2 cellular contexts compared by ENCODE assay signal in genomic region chr10:22335204-22335956, GRCh38.
A peak's percentile ranks its signal among the peaks of the same experiment; 100 is the strongest.
TF ChIP-seq lines count a peak whose summit lies in the region.

No MANE protein-coding gene starts in this region.

TF ChIP-seq in WTC11, 78 proteins besides CTCF, POLR2A, EP300 and RAD21:
- no peak for TF ChIP-seq SOX15 (CRISPR knock-in tag; IDR thresholded peaks at IDR 0.05)
- TF ChIP-seq NFE2L1 (CRISPR knock-in tag; IDR thresholded peaks at IDR 0.05): 0 out of 2 replicates have a peak, but pooled peaks have one; percentile 43
- TF ChIP-seq ZNF317 (CRISPR knock-in tag; IDR thresholded peaks at IDR 0.05; ENCODE audit: borderline replicate concordance, low read depth): no peak
- TF ChIP-seq, protein P1, sequence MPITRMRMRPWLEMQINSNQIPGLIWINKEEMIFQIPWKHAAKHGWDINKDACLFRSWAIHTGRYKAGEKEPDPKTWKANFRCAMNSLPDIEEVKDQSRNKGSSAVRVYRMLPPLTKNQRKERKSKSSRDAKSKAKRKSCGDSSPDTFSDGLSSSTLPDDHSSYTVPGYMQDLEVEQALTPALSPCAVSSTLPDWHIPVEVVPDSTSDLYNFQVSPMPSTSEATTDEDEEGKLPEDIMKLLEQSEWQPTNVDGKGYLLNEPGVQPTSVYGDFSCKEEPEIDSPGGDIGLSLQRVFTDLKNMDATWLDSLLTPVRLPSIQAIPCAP (CRISPR knock-in tag; IDR thresholded peaks at IDR 0.05): no peak; the same call in 1 of the 2 replicates
- 0 out of 2 replicates have a peak, but pooled peaks have one; percentile 48 for TF ChIP-seq FOXP1 (CRISPR knock-in tag; IDR thresholded peaks at IDR 0.05; ENCODE audit: borderline replicate concordance)
- no peak; the same call in 1 of the 2 replicates for TF ChIP-seq ELF4 (CRISPR knock-in tag; IDR thresholded peaks at IDR 0.05; ENCODE audit: low read depth)
- TF ChIP-seq HMGXB4 (CRISPR knock-in tag; IDR thresholded peaks at IDR 0.05): peak; percentile 52; the same call in 1 of the 2 replicates
- TF ChIP-seq, protein P2, sequence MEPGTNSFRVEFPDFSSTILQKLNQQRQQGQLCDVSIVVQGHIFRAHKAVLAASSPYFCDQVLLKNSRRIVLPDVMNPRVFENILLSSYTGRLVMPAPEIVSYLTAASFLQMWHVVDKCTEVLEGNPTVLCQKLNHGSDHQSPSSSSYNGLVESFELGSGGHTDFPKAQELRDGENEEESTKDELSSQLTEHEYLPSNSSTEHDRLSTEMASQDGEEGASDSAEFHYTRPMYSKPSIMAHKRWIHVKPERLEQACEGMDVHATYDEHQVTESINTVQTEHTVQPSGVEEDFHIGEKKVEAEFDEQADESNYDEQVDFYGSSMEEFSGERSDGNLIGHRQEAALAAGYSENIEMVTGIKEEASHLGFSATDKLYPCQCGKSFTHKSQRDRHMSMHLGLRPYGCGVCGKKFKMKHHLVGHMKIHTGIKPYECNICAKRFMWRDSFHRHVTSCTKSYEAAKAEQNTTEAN (CRISPR knock-in tag; IDR thresholded peaks at IDR 0.05): 0 out of 2 replicates have a peak, but pooled peaks have one; percentile 22
- no peak for TF ChIP-seq ZNF423 (CRISPR knock-in tag; IDR thresholded peaks at IDR 0.05)
- TF ChIP-seq MAX (CRISPR knock-in tag; IDR thresholded peaks at IDR 0.05): peak; percentile 73; the same call in 1 of the 2 replicates
- no peak for TF ChIP-seq GABPB1 (CRISPR knock-in tag; IDR thresholded peaks at IDR 0.05)
- no peak for TF ChIP-seq ESRRA (CRISPR knock-in tag; IDR thresholded peaks at IDR 0.05; ENCODE audit: borderline replicate concordance)
- 0 out of 2 replicates have a peak, but pooled peaks have one; percentile 10 for TF ChIP-seq JUN (CRISPR knock-in tag; IDR thresholded peaks at IDR 0.05)
- peak; percentile 29; the same call in 1 of the 2 replicates for TF ChIP-seq MYBL2 (CRISPR knock-in tag; IDR thresholded peaks at IDR 0.05)
- TF ChIP-seq TCF7 (CRISPR knock-in tag; IDR thresholded peaks at IDR 0.05; ENCODE audit: low read depth): peak; percentile 37; the same call in 1 of the 2 replicates
- TF ChIP-seq E2F4 (CRISPR knock-in tag; IDR thresholded peaks at IDR 0.05; ENCODE audit: borderline replicate concordance, low read depth): 0 out of 2 replicates have a peak, but pooled peaks have one; percentile 20
- TF ChIP-seq, protein P3, sequence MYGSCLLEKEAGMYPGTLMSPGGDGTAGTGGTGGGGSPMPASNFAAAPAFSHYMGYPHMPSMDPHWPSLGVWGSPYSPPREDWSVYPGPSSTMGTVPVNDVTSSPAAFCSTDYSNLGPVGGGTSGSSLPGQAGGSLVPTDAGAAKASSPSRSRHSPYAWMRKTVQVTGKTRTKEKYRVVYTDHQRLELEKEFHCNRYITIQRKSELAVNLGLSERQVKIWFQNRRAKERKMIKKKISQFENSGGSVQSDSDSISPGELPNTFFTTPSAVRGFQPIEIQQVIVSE (CRISPR knock-in tag; IDR thresholded peaks at IDR 0.05; ENCODE audit: borderline replicate concordance): no peak
- 0 out of 2 replicates have a peak, but pooled peaks have one; percentile 7 for TF ChIP-seq SP1 (CRISPR knock-in tag; conservative IDR thresholded peaks at IDR 0.05)

TF ChIP-seq in HepG2, 621 proteins besides CTCF, POLR2A, EP300 and RAD21:
- TF ChIP-seq ZNF747 (CRISPR knock-in tag; IDR thresholded peaks at IDR 0.05; ENCODE audit: borderline replicate concordance) (no peak), ZNF431 (CRISPR knock-in tag; IDR thresholded peaks at IDR 0.05; ENCODE audit: borderline replicate concordance, low read depth) (no peak), MBNL3 (CRISPR knock-in tag; conservative IDR thresholded peaks at IDR 0.05) (no peak), KLF6 (CRISPR knock-in tag; IDR thresholded peaks at IDR 0.05) (no peak), PHF5A (CRISPR knock-in tag; IDR thresholded peaks at IDR 0.05; ENCODE audit: low read depth, unreplicated experiment) (no peak), ETV6 (CRISPR knock-in tag; conservative IDR thresholded peaks at IDR 0.05) (no peak), GRHL1 (CRISPR knock-in tag; conservative IDR thresholded peaks at IDR 0.05) (no peak)
- TF ChIP-seq, protein P4, sequence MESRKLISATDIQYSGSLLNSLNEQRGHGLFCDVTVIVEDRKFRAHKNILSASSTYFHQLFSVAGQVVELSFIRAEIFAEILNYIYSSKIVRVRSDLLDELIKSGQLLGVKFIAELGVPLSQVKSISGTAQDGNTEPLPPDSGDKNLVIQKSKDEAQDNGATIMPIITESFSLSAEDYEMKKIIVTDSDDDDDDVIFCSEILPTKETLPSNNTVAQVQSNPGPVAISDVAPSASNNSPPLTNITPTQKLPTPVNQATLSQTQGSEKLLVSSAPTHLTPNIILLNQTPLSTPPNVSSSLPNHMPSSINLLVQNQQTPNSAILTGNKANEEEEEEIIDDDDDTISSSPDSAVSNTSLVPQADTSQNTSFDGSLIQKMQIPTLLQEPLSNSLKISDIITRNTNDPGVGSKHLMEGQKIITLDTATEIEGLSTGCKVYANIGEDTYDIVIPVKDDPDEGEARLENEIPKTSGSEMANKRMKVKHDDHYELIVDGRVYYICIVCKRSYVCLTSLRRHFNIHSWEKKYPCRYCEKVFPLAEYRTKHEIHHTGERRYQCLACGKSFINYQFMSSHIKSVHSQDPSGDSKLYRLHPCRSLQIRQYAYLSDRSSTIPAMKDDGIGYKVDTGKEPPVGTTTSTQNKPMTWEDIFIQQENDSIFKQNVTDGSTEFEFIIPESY (CRISPR knock-in tag; IDR thresholded peaks at IDR 0.05): peak; percentile 29; the same call in 1 of the 2 replicates
- TF ChIP-seq, protein P5, sequence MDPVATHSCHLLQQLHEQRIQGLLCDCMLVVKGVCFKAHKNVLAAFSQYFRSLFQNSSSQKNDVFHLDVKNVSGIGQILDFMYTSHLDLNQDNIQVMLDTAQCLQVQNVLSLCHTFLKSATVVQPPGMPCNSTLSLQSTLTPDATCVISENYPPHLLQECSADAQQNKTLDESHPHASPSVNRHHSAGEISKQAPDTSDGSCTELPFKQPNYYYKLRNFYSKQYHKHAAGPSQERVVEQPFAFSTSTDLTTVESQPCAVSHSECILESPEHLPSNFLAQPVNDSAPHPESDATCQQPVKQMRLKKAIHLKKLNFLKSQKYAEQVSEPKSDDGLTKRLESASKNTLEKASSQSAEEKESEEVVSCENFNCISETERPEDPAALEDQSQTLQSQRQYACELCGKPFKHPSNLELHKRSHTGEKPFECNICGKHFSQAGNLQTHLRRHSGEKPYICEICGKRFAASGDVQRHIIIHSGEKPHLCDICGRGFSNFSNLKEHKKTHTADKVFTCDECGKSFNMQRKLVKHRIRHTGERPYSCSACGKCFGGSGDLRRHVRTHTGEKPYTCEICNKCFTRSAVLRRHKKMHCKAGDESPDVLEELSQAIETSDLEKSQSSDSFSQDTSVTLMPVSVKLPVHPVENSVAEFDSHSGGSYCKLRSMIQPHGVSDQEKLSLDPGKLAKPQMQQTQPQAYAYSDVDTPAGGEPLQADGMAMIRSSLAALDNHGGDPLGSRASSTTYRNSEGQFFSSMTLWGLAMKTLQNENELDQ (CRISPR knock-in tag; IDR thresholded peaks at IDR 0.05; ENCODE audit: borderline replicate concordance): no peak
TF ChIP-seq in HepG2: peak in this region for 1.
